In genomic region chr3:39192490-39193092, GRCh38 we compare ENCODE assay signal across 13 cellular contexts. TPM values are rescaled to one million over a fixed set of nuclear protein-coding genes. Genes with fewer than 3 reads are reported as not detected.
DNase-seq lines count a peak whose midpoint lies in the region; ATAC-seq, FAIRE-seq and TF ChIP-seq lines count a peak whose summit lies in the region.
"Had no signal": no experiment of that assay in that cellular context is flagged by ENCODE, and none has a peak within 500 bp of the region (broad histone marks: within the 10 kb centered on the region; RNA-seq: fewer than 3 reads in every experiment).

Gene XIRP1 (minus strand): TSS chr3:39192595. CDS start chr3:39189445, 3,150 bp downstream.

- intact Hi-C loops in Right ventricle myocardium superior (cut with DNase I), result loop anchor here (5.0 kb wide), 1 partner anchor 95 kb away; no protein-coding TSS in a partner anchor

- H3K36me3 ChIP-seq in skeletal muscle tissue (ENCODE audit: control insufficient read depth in 3 of 3, insufficient read depth in 3 of 3, low read length in 3 of 3), result peaks cover 7 to 27% (median 15%) of the 10 kb centered on the region in 3 donors
- H3K36me3 ChIP-seq: neural progenitor cell had no signal

- H3K9me3 ChIP-seq in skeletal muscle tissue (ENCODE audit: control insufficient read depth in 3 of 3, low read length in 3 of 3), result no peaks in the 10 kb centered on the region
- H3K9me3 ChIP-seq: esophagus muscularis mucosa, SK-N-SH had no signal

- FAIRE-seq in HTR-8/SVneo (lab: Jason Lieb, UNC), result no peak

- DNase-seq in GM13977 (ENCODE audit: low spot score) (peak; percentile 57), M059J (ENCODE audit: low read depth) (peak; percentile 58), Right ventricle myocardium superior (no peak), activated gamma-delta T cell treated with Interleukin-2 at 50 U/mL for 16 hours (no peak), medulla oblongata (ENCODE audit: extremely low spot score) (no peak), NCI-H1092 treated with DMSO at 0.1 percent for 48 hours (lab: John Stamatoyannopoulos, UW) (no peak), HTR-8/SVneo (ENCODE audit: insufficient read length, low spot score) (no peak)
- DNase-seq: CD8-positive, alpha-beta memory T cell; NCI-H774; SK-N-SH had no signal

- H3K27ac ChIP-seq in skeletal muscle tissue (ENCODE audit: low read depth, low read length), result peak within 1 kb of the TSS; percentile 100
- H3K27ac ChIP-seq: esophagus muscularis mucosa, neural progenitor cell had no signal

- peak within 1 kb of the TSS; percentile 95 to 99 (median 99) for H3K9ac ChIP-seq in skeletal muscle tissue (ENCODE audit: low read depth in 1 of 3, low read length in 3 of 3)
- H3K9ac ChIP-seq: neural progenitor cell, SK-N-SH had no signal

- in situ Hi-C loops in GM13977 (cut with MboI; ENCODE audit: low pct_unique_long_range_greater_than_20kb, low sequenced_read_pairs, unreplicated experiment), result loop anchor here (5.0 to 25.0 kb wide), 2 partner anchors 95 to 195 kb away; partner anchors contain the start of gene SLC25A38

- no peaks in the 10 kb centered on the region for H3K27me3 ChIP-seq in skeletal muscle tissue (ENCODE audit: control insufficient read depth in 3 of 3, insufficient read depth in 3 of 3, low read length in 3 of 3)
- H3K27me3 ChIP-seq: esophagus muscularis mucosa, neural progenitor cell had no signal

- H3K4me3 ChIP-seq in skeletal muscle tissue (ENCODE audit: low read length in 3 of 3), result peak within 1 kb of the TSS; percentile 79 to 93 (median 91)
- H3K4me3 ChIP-seq: esophagus muscularis mucosa, neural progenitor cell had no signal

- ATAC-seq in Right ventricle myocardium superior (ENCODE audit: poor library complexity), result peak; percentile 70

- TF ChIP-seq CTCF in GM13977 (IDR thresholded peaks at IDR 0.05; ENCODE audit: extremely low read depth, insufficient read depth, missing control alignments), result no peak

- H3K4me1 ChIP-seq in skeletal muscle tissue (ENCODE audit: control insufficient read depth in 3 of 3, insufficient read depth in 3 of 3, low read length in 3 of 3), result peaks cover 40 to 74% (median 60%) of the 10 kb centered on the region in 3 donors
- H3K4me1 ChIP-seq: neural progenitor cell had no signal

RNA-seq across cellular contexts. Expression of gene XIRP1, which starts in this region (rescaled TPM):
- total RNA-seq in M059J (2014; rRNA removed; shearing (Covaris generic)), result 0.12 and 0.59 TPM in 2 replicates
- 249 TPM for total RNA-seq in Right ventricle myocardium superior
- total RNA-seq in skeletal muscle tissue, result 30.8 TPM

Comparison
In these comparisons a context has a peak if more than half of its experiments do, and no peak if none do; other contexts are left out.
1. RNA of gene XIRP1 (total RNA-seq): 249 TPM in Right ventricle myocardium superior (single experiment) and 30.8 TPM in skeletal muscle tissue (single experiment); 0.12 to 0.59 TPM in M059J; every median in the first group is over 10 times any median in the second.
2. Peak in DNase-seq in M059J; RNA of the gene not detected or under 1 TPM.